In genomic region chr4:119783200-119783978, GRCh38 we compare ENCODE assay signal across 18 cellular contexts.
DNase-seq lines count a peak whose midpoint lies in the region; ATAC-seq, FAIRE-seq and TF ChIP-seq lines count a peak whose summit lies in the region.
"Had no signal": no experiment of that assay in that cellular context is flagged by ENCODE, and none has a peak within 500 bp of the region (broad histone marks: within the 10 kb centered on the region; RNA-seq: fewer than 3 reads in every experiment).

No MANE protein-coding gene starts in this region.

- no peak for FAIRE-seq in small intestine (lab: Jason Lieb, UNC)
- FAIRE-seq: A549, H1 had no signal

- TF ChIP-seq POLR2A in right lobe of liver (IDR thresholded peaks at IDR 0.05) (no peak), spleen (IDR thresholded peaks at IDR 0.05) (no peak), adrenal gland (IDR thresholded peaks at IDR 0.05) (no peak)

- H3K4me3 ChIP-seq in right lobe of liver (no peak overlapping the region), small intestine (ENCODE audit: low read depth in 1 of 2, low read length in 2 of 2) (no peak overlapping the region), spleen (no peak overlapping the region), adrenal gland (no peak overlapping the region)
- H3K4me3 ChIP-seq: A549, BLaER1 had no signal

- ATAC-seq in Right ventricle myocardium inferior (no peak), left cardiac atrium (no peak), left colon (peak; percentile 44), right lobe of liver (peak; percentile 57 to 96 (median 74)), HG02678 (IDR thresholded peaks at IDR 0.05; ENCODE audit: unreplicated experiment) (no peak)
- ATAC-seq: A549; CD8-positive, alpha-beta T cell had no signal

- 28% methylated on average over 2 of the region's 4 CpGs for WGBS in right lobe of liver (ENCODE audit: insufficient coverage, low coverage, low lambda C conversion rate, missing lambda C conversion rate)
- WGBS in small intestine, 3 donors = 59 to 78% (median 60%) methylated on average over 4 of the region's 4 CpGs
- WGBS in spleen, 5 donors = 70 to 82% (median 79%) methylated on average over 3 to 4 of the region's 4 CpGs
- 87 to 92% (median 88%) methylated on average over 2 to 4 of the region's 4 CpGs for WGBS in adrenal gland, 4 donors

- H3K4me1 ChIP-seq in right lobe of liver (no peaks in the 10 kb centered on the region), small intestine (ENCODE audit: control insufficient read depth in 2 of 2, insufficient read depth in 1 of 2, low read depth in 1 of 2, low read length in 1 of 2) (no peaks in the 10 kb centered on the region), spleen (no peaks in the 10 kb centered on the region), adrenal gland (replicated peaks in 1 of 2) (no peaks in the 10 kb centered on the region)
- H3K4me1 ChIP-seq: A549, BLaER1 had no signal

- no peaks in the 10 kb centered on the region for H3K36me3 ChIP-seq in right lobe of liver
- H3K36me3 ChIP-seq in small intestine (ENCODE audit: control insufficient read depth in 2 of 2, insufficient read depth in 2 of 2, low read length in 2 of 2) = no peaks in the 10 kb centered on the region
- H3K36me3 ChIP-seq in spleen = no peaks in the 10 kb centered on the region
- H3K36me3 ChIP-seq in adrenal gland (replicated peaks in 1 of 2) = no peaks in the 10 kb centered on the region
- H3K36me3 ChIP-seq: BLaER1 had no signal

- H3K27ac ChIP-seq in right lobe of liver (no peak overlapping the region), small intestine (ENCODE audit: low read depth in 1 of 2, low read length in 1 of 2) (no peak overlapping the region), spleen (no peak overlapping the region), adrenal gland (no peak overlapping the region)
- H3K27ac ChIP-seq: 22Rv1, A549, BLaER1 had no signal

- DNase-seq in Right ventricle myocardium inferior (ENCODE audit: missing footprints) (peak; percentile 57), left cardiac atrium (no peak), left colon (peak in 1 of 2 donors; percentile 25), right lobe of liver (peak; percentile 31 to 74 (median 51)), small intestine (peak; percentile 44), spleen (no peak), adrenal gland (no peak)
- DNase-seq: AML-193; Calu3; CD8-positive, alpha-beta T cell; DMS79 treated with DMSO at 0.1 percent for 48 hours; GF-D8; H9 had no signal

- H3K27me3 ChIP-seq in right lobe of liver (no peaks in the 10 kb centered on the region), small intestine (ENCODE audit: control insufficient read depth in 2 of 2, insufficient read depth in 2 of 2, low read length in 2 of 2) (no peaks in the 10 kb centered on the region), spleen (replicated peaks in 1 of 7) (no peaks in the 10 kb centered on the region), adrenal gland (no peaks in the 10 kb centered on the region)
- H3K27me3 ChIP-seq: BLaER1 had no signal

- no peak for TF ChIP-seq CTCF in right lobe of liver (IDR thresholded peaks at IDR 0.05)
- no peak for TF ChIP-seq CTCF in spleen (IDR thresholded peaks at IDR 0.05 in 8 of 11, conservative IDR thresholded peaks at IDR 0.05 in 3 of 11)
- no peak for TF ChIP-seq CTCF in adrenal gland (IDR thresholded peaks at IDR 0.05)

- intact Hi-C loops in Right ventricle myocardium inferior (cut with DNase I) = loop anchor here (10.0 kb wide), 1 partner anchor 271 kb away; no protein-coding TSS in a partner anchor
- intact Hi-C loops in left cardiac atrium (cut with DNase I) = loop anchor here in 1 of 2 donors (10.0 kb wide), 1 partner anchor 149 kb away; no protein-coding TSS in a partner anchor
- intact Hi-C loops in left colon (cut with DNase I, micrococcal nuclease) = no loop called here
- intact Hi-C loops in right lobe of liver (cut with DNase I) = loop anchor here in 1 of 2 donors (10.0 kb wide), 1 partner anchor 149 kb away; no protein-coding TSS in a partner anchor
- intact Hi-C loops in spleen (cut with DNase I; ENCODE audit: low total_unique reads) = no loop called here
- intact Hi-C loops in adrenal gland (cut with DNase I) = no loop called here

- no peaks in the 10 kb centered on the region for H3K9me3 ChIP-seq in right lobe of liver
- H3K9me3 ChIP-seq in small intestine (ENCODE audit: control insufficient read depth, low read depth) = no peaks in the 10 kb centered on the region
- H3K9me3 ChIP-seq in spleen = peaks cover 0 to 18% (median 5%) of the 10 kb centered on the region in 8 donors
- no peaks in the 10 kb centered on the region for H3K9me3 ChIP-seq in adrenal gland (replicated peaks in 1 of 3)
- H3K9me3 ChIP-seq: A549 had no signal

Comparison
In these comparisons a context has a peak if more than half of its experiments do, and no peak if none do; other contexts are left out.
1. DNase-seq: peak in Right ventricle myocardium inferior (single experiment), right lobe of liver (3 of 3) and small intestine (single experiment); none in left cardiac atrium (single experiment), spleen (single experiment) and adrenal gland (0 of 7).
2. ATAC-seq: peak in left colon (single experiment) and right lobe of liver (4 of 4); none in Right ventricle myocardium inferior (single experiment), left cardiac atrium (0 of 2) and HG02678 (single experiment).